Comparison of ENCODE assay signal across 32 cellular contexts in genomic region chr10:71461457-71461856, GRCh38.
"Had no signal": no experiment of that assay in that cellular context is flagged by ENCODE, and none has a peak within 500 bp of the region (broad histone marks: within the 10 kb centered on the region; RNA-seq: fewer than 3 reads in every experiment).

No MANE protein-coding gene starts in this region.

- H3K4me3 ChIP-seq: MG63 had no signal

- H3K4me2 ChIP-seq: KMS-11 had no signal

- H3K9me3 ChIP-seq: MG63 had no signal

- H3K27me3 ChIP-seq: MG63 had no signal

- H3K9ac ChIP-seq: KMS-11 had no signal

- H3K27ac ChIP-seq: KMS-11 had no signal

- DNase-seq: Karpas-422, Kasumi-1, KG1, MG63, MM.1S, MV-4-11, NCI-H1048, NCI-H1092, NCI-H1092 treated with DMSO at 0.1 percent for 48 hours, NCI-H1105, NCI-H1105 treated with DMSO at 0.1 percent for 48 hours, NCI-H1436, NCI-H1436 treated with DMSO at 0.1 percent for 48 hours, NCI-H1694, NCI-H1694 treated with DMSO at 0.1 percent for 48 hours, NCI-H187, NCI-H187 treated with DMSO at 0.1 percent for 48 hours, NCI-H1930, NCI-H2029, NCI-H2029 treated with DMSO at 0.1 percent for 48 hours, NCI-H2081, NCI-H2081 treated with DMSO at 0.1 percent for 48 hours, NCI-H2107, NCI-H2171, NCI-H2171 treated with DMSO at 0.1 percent for 48 hours, NCI-H2227 treated with DMSO at 0.1 percent for 48 hours, NCI-H226, NCI-H345, NCI-H446, NCI-H446 treated with DMSO at 0.1 percent for 48 hours, NCI-H510A had no signal

- H3K36me3 ChIP-seq: MG63 had no signal
